Comparison of ENCODE assay signal across 1 cellular context in the genomic region with DNA sequence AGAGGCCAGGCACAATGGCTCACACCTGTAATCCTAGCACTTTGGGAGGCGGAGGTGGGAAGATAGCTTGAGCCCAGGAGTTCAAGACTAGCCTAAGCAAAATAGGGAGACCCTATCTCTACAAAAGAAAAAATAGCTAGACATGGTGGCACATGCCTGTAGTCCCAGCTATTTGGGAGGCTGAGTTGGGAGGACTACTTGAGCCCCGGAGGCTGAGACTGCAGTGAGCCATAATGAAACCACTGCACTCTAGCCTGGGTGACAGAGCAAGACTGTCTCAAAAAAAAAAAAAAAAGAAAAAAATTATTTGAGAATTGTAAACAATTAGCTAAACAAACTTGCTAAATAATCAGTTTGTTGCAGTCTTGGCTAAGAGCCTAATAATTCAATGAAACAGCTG.
TF ChIP-seq lines count a peak whose summit lies in the region.

No MANE protein-coding gene starts in this region.

TF ChIP-seq in HepG2, 621 proteins besides CTCF, POLR2A, EP300 and RAD21:
- TF ChIP-seq HOXA5 (CRISPR knock-in tag; IDR thresholded peaks at IDR 0.05) (no peak), ZNF878 (CRISPR knock-in tag; IDR thresholded peaks at IDR 0.05) (no peak), ATF7 (IDR thresholded peaks at IDR 0.05) (no peak), ATF7 (CRISPR knock-in tag; IDR thresholded peaks at IDR 0.05) (no peak), RCOR2 (CRISPR knock-in tag; IDR thresholded peaks at IDR 0.05) (no peak), MTA1 (CRISPR knock-in tag; IDR thresholded peaks at IDR 0.05; ENCODE audit: borderline replicate concordance) (no peak), NCOA2 (CRISPR knock-in tag; IDR thresholded peaks at IDR 0.05) (no peak), ZNF101 (CRISPR knock-in tag; IDR thresholded peaks at IDR 0.05; ENCODE audit: borderline replicate concordance, low read depth) (no peak), MTF1 (CRISPR knock-in tag; IDR thresholded peaks at IDR 0.05) (no peak)
- TF ChIP-seq, protein P1, sequence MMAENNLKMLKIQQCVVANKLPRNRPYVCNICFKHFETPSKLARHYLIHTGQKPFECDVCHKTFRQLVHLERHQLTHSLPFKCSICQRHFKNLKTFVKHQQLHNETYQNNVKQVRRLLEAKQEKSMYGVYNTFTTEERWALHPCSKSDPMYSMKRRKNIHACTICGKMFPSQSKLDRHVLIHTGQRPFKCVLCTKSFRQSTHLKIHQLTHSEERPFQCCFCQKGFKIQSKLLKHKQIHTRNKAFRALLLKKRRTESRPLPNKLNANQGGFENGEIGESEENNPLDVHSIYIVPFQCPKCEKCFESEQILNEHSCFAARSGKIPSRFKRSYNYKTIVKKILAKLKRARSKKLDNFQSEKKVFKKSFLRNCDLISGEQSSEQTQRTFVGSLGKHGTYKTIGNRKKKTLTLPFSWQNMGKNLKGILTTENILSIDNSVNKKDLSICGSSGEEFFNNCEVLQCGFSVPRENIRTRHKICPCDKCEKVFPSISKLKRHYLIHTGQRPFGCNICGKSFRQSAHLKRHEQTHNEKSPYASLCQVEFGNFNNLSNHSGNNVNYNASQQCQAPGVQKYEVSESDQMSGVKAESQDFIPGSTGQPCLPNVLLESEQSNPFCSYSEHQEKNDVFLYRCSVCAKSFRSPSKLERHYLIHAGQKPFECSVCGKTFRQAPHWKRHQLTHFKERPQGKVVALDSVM (CRISPR knock-in tag; IDR thresholded peaks at IDR 0.05): peak; percentile 90
